Comparison of ENCODE assay signal across 8 cellular contexts in genomic region chr11:12693075-12693473, GRCh38. TPM values are rescaled to one million over a fixed set of nuclear protein-coding genes. Genes with fewer than 3 reads are reported as not detected.
DNase-seq lines count a peak whose midpoint lies in the region; ATAC-seq and TF ChIP-seq lines count a peak whose summit lies in the region.

No MANE protein-coding gene starts in this region.

- H3K9ac ChIP-seq in trophoblast cell (ENCODE audit: low read length): no peak overlapping the region

- DNase-seq in glutamatergic neuron (no peak), trophoblast cell (no peak), NCI-H1694 treated with DMSO at 0.1 percent for 48 hours (lab: John Stamatoyannopoulos, UW) (no peak), GOT3 (lab: John Stamatoyannopoulos, UW) (no peak)
- no peak for DNase-seq in activated CD4-positive, CD25-positive, alpha-beta regulatory T cell (lab: John Stamatoyannopoulos, UW)

- peaks cover 45% of the 10 kb centered on the region for H3K79me2 ChIP-seq in trophoblast cell (ENCODE audit: control insufficient read depth, insufficient read depth, low read length, poor library complexity)

- H2BK12ac ChIP-seq in trophoblast cell (ENCODE audit: low read length): no peak overlapping the region

- no peak overlapping the region for H3K18ac ChIP-seq in trophoblast cell (ENCODE audit: low read length)

- ATAC-seq in GM18517 (IDR thresholded peaks at IDR 0.05; ENCODE audit: unreplicated experiment): no peak

- no peak overlapping the region for H2AFZ ChIP-seq in trophoblast cell (ENCODE audit: insufficient read depth, low read length, poor library complexity)

- H4K12ac ChIP-seq in trophoblast cell (ENCODE audit: low read depth, low read length): no peak overlapping the region

- H2BK120ac ChIP-seq in trophoblast cell (ENCODE audit: insufficient read depth, low read length, poor library complexity): peak overlapping the region; percentile 16

- peaks cover 38 to 63% of the 10 kb centered on the region in 2 experiments for H3K4me1 ChIP-seq in trophoblast cell (ENCODE audit: control insufficient read depth in 1 of 2, insufficient read depth in 2 of 2, low read length in 2 of 2)

- H3K14ac ChIP-seq in trophoblast cell (ENCODE audit: low read length): peak overlapping the region; percentile 10

- H3K79me1 ChIP-seq in trophoblast cell (ENCODE audit: low read length): peaks cover 36% of the 10 kb centered on the region

- H3K27ac Mint-ChIP-seq in glutamatergic neuron (ENCODE audit: unreplicated experiment): peak overlapping the region; percentile 37

- no peaks in the 10 kb centered on the region for H3K36me3 Mint-ChIP-seq in glutamatergic neuron (ENCODE audit: unreplicated experiment)

- H2AK5ac ChIP-seq in trophoblast cell (ENCODE audit: low read length): no peak overlapping the region

- no peaks in the 10 kb centered on the region for H3K9me3 Mint-ChIP-seq in glutamatergic neuron (ENCODE audit: unreplicated experiment)

- WGBS in trophoblast cell (ENCODE audit: extremely low coverage, insufficient coverage, insufficient read length): no CpG with 5 or more reads among the region's 5 CpGs

- H3K9me3 ChIP-seq in trophoblast cell (ENCODE audit: insufficient read depth, low read depth, low read length): no peaks in the 10 kb centered on the region

- H3K4ac ChIP-seq in trophoblast cell (ENCODE audit: low read depth, low read length): peak overlapping the region; percentile 59

- H3K27ac ChIP-seq in C4-2B: peak overlapping the region; percentile 86
- peak overlapping the region; percentile 84 for H3K27ac ChIP-seq in trophoblast cell (ENCODE audit: low read depth, low read length)

- no peak overlapping the region for H3K4me3 Mint-ChIP-seq in glutamatergic neuron (ENCODE audit: unreplicated experiment)

- TF ChIP-seq CTCF in C4-2B (conservative IDR thresholded peaks at IDR 0.05): no peak
- TF ChIP-seq CTCF in WI38 (IDR thresholded peaks at IDR 0.05; ENCODE audit: low read depth, low read length): no peak
- TF ChIP-seq CTCF in glutamatergic neuron (IDR thresholded peaks at IDR 0.05; ENCODE audit: partially characterized antibody, unreplicated experiment): no peak

- peaks cover 54% of the 10 kb centered on the region for H3K4me1 Mint-ChIP-seq in glutamatergic neuron (ENCODE audit: low read depth, unreplicated experiment)

- no peak overlapping the region for H3K23ac ChIP-seq in trophoblast cell (ENCODE audit: low read length)

- H3K36me3 ChIP-seq in trophoblast cell (ENCODE audit: control insufficient read depth in 1 of 2, insufficient read depth in 2 of 2, low read length in 2 of 2): peaks cover 0 to 2% of the 10 kb centered on the region in 2 experiments

- peak overlapping the region; percentile 59 for H4K91ac ChIP-seq in trophoblast cell (ENCODE audit: low read depth, low read length)

- H3K27me3 ChIP-seq in trophoblast cell (ENCODE audit: insufficient read depth, low read length): no peaks in the 10 kb centered on the region

- H3K27me3 Mint-ChIP-seq in glutamatergic neuron (ENCODE audit: unreplicated experiment): peaks cover 5% of the 10 kb centered on the region

- peak overlapping the region; percentile 76 for H2BK5ac ChIP-seq in trophoblast cell (ENCODE audit: low read depth, low read length, poor library complexity)

- H3K4me2 ChIP-seq in trophoblast cell (ENCODE audit: low read length): peak overlapping the region; percentile 33

- H3K4me3 ChIP-seq in WI38 (ENCODE audit: low read depth, low read length): peak overlapping the region; percentile 36
- H3K4me3 ChIP-seq in trophoblast cell (ENCODE audit: low read depth, low read length): no peak overlapping the region

- no peak overlapping the region for H4K8ac ChIP-seq in trophoblast cell (ENCODE audit: low read depth, low read length)

RNA-seq across cellular contexts. Expression of gene TEAD1, which starts 18.9 kb away (rescaled TPM):
- total RNA-seq in glutamatergic neuron (ENCODE audit: unreplicated experiment): 62.5 TPM
- 102 and 105 TPM in 2 replicates for polyA plus RNA-seq in trophoblast cell (2013)
